Comparison of ENCODE assay signal across 23 cellular contexts in genomic region chr10:97204826-97205679, GRCh38. TPM values are rescaled to one million over a fixed set of nuclear protein-coding genes. Genes with fewer than 3 reads are reported as not detected.
"Had no signal": no experiment of that assay in that cellular context is flagged by ENCODE, and none has a peak within 500 bp of the region (broad histone marks: within the 10 kb centered on the region; RNA-seq: fewer than 3 reads in every experiment).

No MANE protein-coding gene starts in this region.

- H3K4me1 ChIP-seq: SJCRH30 had no signal

- H3K36me3 ChIP-seq: SJCRH30 had no signal

- H3K27ac ChIP-seq: KMS-11, SJCRH30 had no signal

- H3K4me2 ChIP-seq: KMS-11 had no signal

- H3K9me3 ChIP-seq: SJCRH30 had no signal

- ATAC-seq: K562, SK-N-SH treated with all-trans-retinoic acid at 6 μM for 48 hours had no signal

- H3K9me3 Mint-ChIP-seq: IgD-negative memory B cell had no signal

- H3K9ac ChIP-seq: KMS-11 had no signal

- H3K27ac Mint-ChIP-seq: IgD-negative memory B cell had no signal

- DNase-seq: Kasumi-1, MM.1S, NCI-H1092 treated with DMSO at 0.1 percent for 48 hours, NCI-H1436, NCI-H1694, NCI-H187 treated with DMSO at 0.1 percent for 48 hours, NCI-H2029 treated with DMSO at 0.1 percent for 48 hours, NCI-H2171 treated with DMSO at 0.1 percent for 48 hours, NCI-H345, NCI-H446 treated with DMSO at 0.1 percent for 48 hours, NCI-H510A treated with DMSO at 0.1 percent for 48 hours, NCI-H526, NCI-H774, RPMI8226, SHP77, SJCRH30 had no signal

- H3K4me3 ChIP-seq: K562, SJCRH30 had no signal

- H3K27me3 ChIP-seq: SJCRH30 had no signal

- FAIRE-seq: K562, RCC 7860 had no signal

RNA-seq across cellular contexts. Expression of gene SLIT1, which starts 19.3 kb away (rescaled TPM):
- total RNA-seq: HT1080, M059J had no signal
- polyA plus RNA-seq: IgD-negative memory B cell had no signal
